In genomic region chr2:222307138-222307756, GRCh38 we compare ENCODE assay signal across 12 cellular contexts. TPM values are rescaled to one million over a fixed set of nuclear protein-coding genes. Genes with fewer than 3 reads are reported as not detected.
DNase-seq lines count a peak whose midpoint lies in the region; ATAC-seq, FAIRE-seq and TF ChIP-seq lines count a peak whose summit lies in the region.
"Had no signal": no experiment of that assay in that cellular context is flagged by ENCODE, and none has a peak within 500 bp of the region (broad histone marks: within the 10 kb centered on the region; RNA-seq: fewer than 3 reads in every experiment).

No MANE protein-coding gene starts in this region.

- H3K4me1 Mint-ChIP-seq in activated T-helper 1 cell treated with anti-CD3 and anti-CD28 coated beads, Interleukin-12 subunit alpha, Interleukin-12 subunit beta, Interleukin-2, Interleukin-4 antibody, amounts not matched to agents 30 ng/mL and 10 ng/mL and 1 ng/mL, durations not matched to agents 14 hours and 24 hours and 36 hours (ENCODE audit: low read depth), result peaks cover 16% of the 10 kb centered on the region
- peaks cover 24 to 48% (median 39%) of the 10 kb centered on the region in 3 donors for H3K4me1 Mint-ChIP-seq in naive B cell

- peaks cover 7% of the 10 kb centered on the region for H3K36me3 Mint-ChIP-seq in activated T-helper 1 cell treated with anti-CD3 and anti-CD28 coated beads, Interleukin-12 subunit alpha, Interleukin-12 subunit beta, Interleukin-2, Interleukin-4 antibody, amounts not matched to agents 30 ng/mL and 10 ng/mL and 1 ng/mL, durations not matched to agents 14 hours and 24 hours and 36 hours (ENCODE audit: low read depth)
- peaks cover 0 to 35% of the 10 kb centered on the region in 2 donors for H3K36me3 Mint-ChIP-seq in naive B cell

- H3K27ac Mint-ChIP-seq in activated T-helper 1 cell treated with anti-CD3 and anti-CD28 coated beads, Interleukin-12 subunit alpha, Interleukin-12 subunit beta, Interleukin-2, Interleukin-4 antibody, amounts not matched to agents 30 ng/mL and 10 ng/mL and 1 ng/mL, durations not matched to agents 14 hours and 24 hours and 36 hours, result peak overlapping the region; percentile 60
- peak overlapping the region in 1 of 6 donors; percentile 62 for H3K27ac Mint-ChIP-seq in naive B cell
- H3K27ac Mint-ChIP-seq: effector memory CD8-positive, alpha-beta T cell had no signal

- intact Hi-C loops in activated T-helper 1 cell treated with anti-CD3 and anti-CD28 coated beads, Interleukin-12 subunit alpha, Interleukin-12 subunit beta, Interleukin-2, Interleukin-4 antibody, amounts not matched to agents 30 ng/mL and 10 ng/mL and 1 ng/mL, durations not matched to agents 14 hours and 24 hours and 36 hours (cut with micrococcal nuclease), result no loop called here

- FAIRE-seq in D721Med (lab: Jason Lieb, UNC), result no peak

- H3K27me3 Mint-ChIP-seq in activated T-helper 1 cell treated with anti-CD3 and anti-CD28 coated beads, Interleukin-12 subunit alpha, Interleukin-12 subunit beta, Interleukin-2, Interleukin-4 antibody, amounts not matched to agents 30 ng/mL and 10 ng/mL and 1 ng/mL, durations not matched to agents 14 hours and 24 hours and 36 hours (ENCODE audit: insufficient read depth), result peaks cover 91% of the 10 kb centered on the region
- H3K27me3 Mint-ChIP-seq in naive B cell, result peaks cover 79 to 100% (median 99%) of the 10 kb centered on the region in 3 donors

- peaks cover 4% of the 10 kb centered on the region for H3K9me3 Mint-ChIP-seq in activated T-helper 1 cell treated with anti-CD3 and anti-CD28 coated beads, Interleukin-12 subunit alpha, Interleukin-12 subunit beta, Interleukin-2, Interleukin-4 antibody, amounts not matched to agents 30 ng/mL and 10 ng/mL and 1 ng/mL, durations not matched to agents 14 hours and 24 hours and 36 hours
- H3K9me3 Mint-ChIP-seq in naive B cell, result peaks cover 4 to 23% (median 10%) of the 10 kb centered on the region in 7 donors

- peak; percentile 68 for DNase-seq in COR-L47 (lab: John Stamatoyannopoulos, UW)
- DNase-seq in activated T-helper 1 cell treated with anti-CD3 and anti-CD28 coated beads, Interleukin-12 subunit alpha, Interleukin-12 subunit beta, Interleukin-2, Interleukin-4 antibody, amounts not matched to agents 30 ng/mL and 10 ng/mL and 1 ng/mL, durations not matched to agents 14 hours and 24 hours and 36 hours (ENCODE audit: low spot score), result no peak
- DNase-seq in naive B cell, result no peak
- no peak for DNase-seq in GOT3 (lab: John Stamatoyannopoulos, UW)
- DNase-seq in NCI-H1048 (lab: John Stamatoyannopoulos, UW), result no peak
- DNase-seq in D721Med (ENCODE audit: insufficient read length, low spot score), result no peak
- DNase-seq: effector memory CD8-positive, alpha-beta T cell; Karpas-422; left ventricle myocardium superior; Right ventricle myocardium superior had no signal

- ATAC-seq in GM19463 (IDR thresholded peaks at IDR 0.05; ENCODE audit: unreplicated experiment), result peak; percentile 28
- no peak for ATAC-seq in naive B cell (ENCODE audit: low read depth in 2 of 2)
- ATAC-seq in HG02623 (IDR thresholded peaks at IDR 0.05; ENCODE audit: unreplicated experiment), result no peak
- ATAC-seq: effector memory CD8-positive, alpha-beta T cell; left ventricle myocardium superior had no signal

- no peak for TF ChIP-seq CTCF in D721Med (IDR thresholded peaks at IDR 0.05; ENCODE audit: insufficient read depth, missing control alignments)

- H3K4me3 Mint-ChIP-seq in activated T-helper 1 cell treated with anti-CD3 and anti-CD28 coated beads, Interleukin-12 subunit alpha, Interleukin-12 subunit beta, Interleukin-2, Interleukin-4 antibody, amounts not matched to agents 30 ng/mL and 10 ng/mL and 1 ng/mL, durations not matched to agents 14 hours and 24 hours and 36 hours, result no peak overlapping the region
- peak overlapping the region in 7 of 8 donors; percentile 16 to 74 (median 47) for H3K4me3 Mint-ChIP-seq in naive B cell

RNA-seq across cellular contexts. Expression of gene PAX3, which starts 8.4 kb away (rescaled TPM):
- not detected in 2 replicates for total RNA-seq in activated T-helper 1 cell treated with anti-CD3 and anti-CD28 coated beads, Interleukin-12 subunit alpha, Interleukin-12 subunit beta, Interleukin-2, Interleukin-4 antibody, amounts not matched to agents 30 ng/mL and 10 ng/mL and 1 ng/mL, durations not matched to agents 14 hours and 24 hours and 36 hours
- polyA plus RNA-seq in naive B cell (ENCODE audit: low read depth in 6 of 6), result not detected
- total RNA-seq: left ventricle myocardium superior, Right ventricle myocardium superior had no signal
